12 cellular contexts compared by ENCODE assay signal in the genomic region with DNA sequence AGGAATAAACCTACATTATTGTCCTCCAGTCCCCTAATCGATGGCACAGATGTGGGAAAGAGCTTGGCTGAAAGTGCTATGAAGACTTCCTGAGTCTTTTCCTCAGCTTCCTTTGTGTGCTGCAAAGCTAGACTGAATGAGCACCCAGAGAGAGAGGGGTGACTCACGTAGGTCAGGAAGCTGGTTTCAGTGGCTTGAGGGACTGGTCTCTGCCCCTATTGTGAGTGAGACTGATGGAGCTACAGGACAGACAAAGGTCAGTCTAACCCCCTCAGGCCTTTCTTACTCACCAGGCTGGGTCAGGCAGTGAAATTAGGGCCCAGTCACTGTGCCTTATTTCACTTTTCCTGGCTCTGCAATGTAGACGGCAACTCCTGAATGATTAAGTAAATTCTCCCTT.
DNase-seq lines count a peak whose midpoint lies in the region; ATAC-seq, FAIRE-seq and TF ChIP-seq lines count a peak whose summit lies in the region.
"Had no signal": no experiment of that assay in that cellular context is flagged by ENCODE, and none has a peak within 500 bp of the region (broad histone marks: within the 10 kb centered on the region; RNA-seq: fewer than 3 reads in every experiment).

No MANE protein-coding gene starts in this region.

- in situ Hi-C loops in K562 (cut with MboI) = no loop called here
- in situ Hi-C loops in KBM-7 (cut with MboI; ENCODE audit: low pct_unique_long_range_greater_than_20kb, low sequenced_read_pairs) = no loop called here

- H3K27me3 Mint-ChIP-seq in activated CD4-positive, alpha-beta T cell treated with anti-CD3 and anti-CD28 coated beads, Interleukin-2, amount 10 ng/mL, durations not matched to agents 24 days and 14 days = peaks cover 10% of the 10 kb centered on the region

- no peaks in the 10 kb centered on the region for H3K9me1 ChIP-seq in K562 (ENCODE audit: control insufficient read depth, insufficient read depth, low read length)

- ATAC-seq in K562 = peak; percentile 42; the same call in 1 of the 3 replicates
- peak; percentile 72 to 92 for ATAC-seq in right cardiac atrium
- ATAC-seq: activated CD8-positive, alpha-beta memory T cell treated with anti-CD3 and anti-CD28 coated beads, Interleukin-2, amount 10 ng/mL, durations not matched to agents 7 days and 5 days had no signal

- TF ChIP-seq POLR2A in K562 (conservative IDR thresholded peaks at IDR 0.05) (no peak), adrenal gland (IDR thresholded peaks at IDR 0.05) (no peak), tibial nerve (IDR thresholded peaks at IDR 0.05) (no peak)

- no TSS peak for BruUV-seq in K562 (replicated peaks; lab: Mats Ljungman, UMichigan)

- intact Hi-C loops in activated CD4-positive, alpha-beta T cell treated with anti-CD3 and anti-CD28 coated beads, Interleukin-2, amount 10 ng/mL, durations not matched to agents 24 days and 14 days (cut with micrococcal nuclease) = no loop called here
- intact Hi-C loops in K562 (cut with micrococcal nuclease) (no loop called here), right cardiac atrium (cut with DNase I) (no loop called here), adrenal gland (cut with DNase I) (no loop called here)

- no peaks in the 10 kb centered on the region for H3K79me2 ChIP-seq in K562 (ENCODE audit: control insufficient read depth, insufficient read depth, low read length)

- H3K27ac Mint-ChIP-seq in activated CD4-positive, alpha-beta T cell treated with anti-CD3 and anti-CD28 coated beads, Interleukin-2, amount 10 ng/mL, durations not matched to agents 24 days and 14 days = no peak overlapping the region
- H3K27ac Mint-ChIP-seq: activated CD8-positive, alpha-beta memory T cell treated with anti-CD3 and anti-CD28 coated beads, Interleukin-2, amount 10 ng/mL, durations not matched to agents 7 days and 5 days had no signal

- H3K4me1 ChIP-seq in K562 (replicated peaks in 1 of 2; ENCODE audit: control insufficient read depth in 2 of 2, insufficient read depth in 2 of 2, low read length in 2 of 2) = no peaks in the 10 kb centered on the region
- H3K4me1 ChIP-seq in right cardiac atrium (ENCODE audit: control insufficient read depth, insufficient read depth, low read length) = peaks cover 6% of the 10 kb centered on the region
- H3K4me1 ChIP-seq in adrenal gland (replicated peaks in 1 of 2) = no peaks in the 10 kb centered on the region
- H3K4me1 ChIP-seq in tibial nerve = peaks cover 0 to 8% (median 0%) of the 10 kb centered on the region in 4 donors
- H3K4me1 ChIP-seq: testis had no signal

- H3K4me2 ChIP-seq in K562 (ENCODE audit: insufficient read depth, low read length) = no peak overlapping the region

- TF ChIP-seq EP300 in K562 (IDR thresholded peaks at IDR 0.05; ENCODE audit: low read length) (no peak), tibial nerve (IDR thresholded peaks at IDR 0.05) (no peak)

- TF ChIP-seq CTCF in K562 (IDR thresholded peaks at IDR 0.05 in 2 of 3, conservative IDR thresholded peaks at IDR 0.05 in 1 of 3; ENCODE audit: insufficient read depth in 2 of 3, low read depth in 1 of 3, low read length in 3 of 3) (no peak), adrenal gland (IDR thresholded peaks at IDR 0.05) (no peak), tibial nerve (IDR thresholded peaks at IDR 0.05) (no peak)

- no peaks in the 10 kb centered on the region for H3K36me3 Mint-ChIP-seq in activated CD4-positive, alpha-beta T cell treated with anti-CD3 and anti-CD28 coated beads, Interleukin-2, amount 10 ng/mL, durations not matched to agents 24 days and 14 days (ENCODE audit: low read depth)
- H3K36me3 Mint-ChIP-seq: activated CD8-positive, alpha-beta memory T cell treated with anti-CD3 and anti-CD28 coated beads, Interleukin-2, amount 10 ng/mL, durations not matched to agents 7 days and 5 days had no signal

- no peak for TF ChIP-seq RAD21 in K562 (CRISPR knock-in tag; conservative IDR thresholded peaks at IDR 0.05 in 1 of 2, IDR thresholded peaks at IDR 0.05 in 1 of 2)

- H3K36me3 ChIP-seq in K562 (ENCODE audit: control insufficient read depth, insufficient read depth, low read length) (no peaks in the 10 kb centered on the region), adrenal gland (replicated peaks in 1 of 2) (no peaks in the 10 kb centered on the region), tibial nerve (no peaks in the 10 kb centered on the region)

- H3K4me1 Mint-ChIP-seq in activated CD4-positive, alpha-beta T cell treated with anti-CD3 and anti-CD28 coated beads, Interleukin-2, amount 10 ng/mL, durations not matched to agents 24 days and 14 days = no peaks in the 10 kb centered on the region

- FAIRE-seq in K562 (lab: Jason Lieb, UNC) = no peak

- POLR2A ChIA-PET in K562 (lab: Yijun Ruan, JAX) = interaction anchor here (0.6 to 1.5 kb wide), 3 partner anchors 10 to 325 kb away, joined by 3 to 5 read pairs (median 4); no protein-coding TSS in a partner anchor

- WGBS in K562 (ENCODE audit: insufficient coverage, low coverage, missing lambda C conversion rate) = 12% methylated on average over 3 of the region's 3 CpGs
- WGBS in right cardiac atrium = 50% methylated on average over 3 of the region's 3 CpGs
- WGBS in adrenal gland, 4 donors = 52 to 60% (median 58%) methylated on average over 3 of the region's 3 CpGs
- 33 to 41% methylated on average over 3 of the region's 3 CpGs for WGBS in tibial nerve, 2 donors

- H2AFZ ChIP-seq in K562 (ENCODE audit: low read depth, low read length) = no peak overlapping the region

- CTCF ChIA-PET in K562 (lab: Yijun Ruan, JAX; ENCODE audit: low intra/inter-chr PET ratio) = no interaction called here

- H3K9me3 Mint-ChIP-seq in activated CD4-positive, alpha-beta T cell treated with anti-CD3 and anti-CD28 coated beads, Interleukin-2, amount 10 ng/mL, durations not matched to agents 24 days and 14 days = no peaks in the 10 kb centered on the region

- H3K4me3 ChIP-seq in K562 = no peak overlapping the region
- H3K4me3 ChIP-seq in right cardiac atrium (ENCODE audit: low read length) = no peak overlapping the region
- no peak overlapping the region for H3K4me3 ChIP-seq in adrenal gland
- H3K4me3 ChIP-seq in tibial nerve = no peak overlapping the region
- H3K4me3 ChIP-seq: testis had no signal

- H3K27ac ChIP-seq in K562 (ENCODE audit: extremely low read depth, low read depth, low read length) (no peak overlapping the region), right cardiac atrium (ENCODE audit: low read length) (no peak overlapping the region), adrenal gland (no peak overlapping the region), tibial nerve (peak overlapping the region in 1 of 4 donors; percentile 43)
- H3K27ac ChIP-seq: testis had no signal

- no peak overlapping the region for H3K9ac ChIP-seq in K562 (ENCODE audit: insufficient read depth in 1 of 2, low read depth in 2 of 2, low read length in 2 of 2)

- no peak overlapping the region for H3K4me3 Mint-ChIP-seq in activated CD4-positive, alpha-beta T cell treated with anti-CD3 and anti-CD28 coated beads, Interleukin-2, amount 10 ng/mL, durations not matched to agents 24 days and 14 days
- H3K4me3 Mint-ChIP-seq: activated CD8-positive, alpha-beta memory T cell treated with anti-CD3 and anti-CD28 coated beads, Interleukin-2, amount 10 ng/mL, durations not matched to agents 7 days and 5 days had no signal

- H4K20me1 ChIP-seq in K562 (replicated peaks; ENCODE audit: control insufficient read depth, insufficient read depth, low read length) = no peaks in the 10 kb centered on the region

- DNase-seq in activated CD4-positive, alpha-beta T cell treated with anti-CD3 and anti-CD28 coated beads, Interleukin-2, amount 10 ng/mL, durations not matched to agents 24 days and 14 days = peak; percentile 41
- no peak for DNase-seq in activated CD4-positive, alpha-beta T cell treated with anti-CD3 and anti-CD28 coated beads for 4 hours
- DNase-seq in K562 (ENCODE audit: extremely low read depth in 1 of 4, low spot score in 3 of 4) (no peak), right cardiac atrium (no peak), adrenal gland (no peak), tibial nerve (ENCODE audit: low spot score in 2 of 2) (no peak), KBM-7 (no peak)
- DNase-seq in central memory CD4-positive, alpha-beta T cell = no peak
- DNase-seq: ACHN; activated CD8-positive, alpha-beta memory T cell treated with anti-CD3 and anti-CD28 coated beads, Interleukin-2, amount 10 ng/mL, durations not matched to agents 7 days and 5 days; NCI-H524; testis had no signal

- no peaks in the 10 kb centered on the region for H3K9me3 ChIP-seq in K562 (replicated peaks; ENCODE audit: control insufficient read depth, insufficient read depth, low read depth, low read length)
- H3K9me3 ChIP-seq in right cardiac atrium (ENCODE audit: control insufficient read depth, low read length) = no peaks in the 10 kb centered on the region
- no peaks in the 10 kb centered on the region for H3K9me3 ChIP-seq in adrenal gland (replicated peaks in 1 of 3)
- H3K9me3 ChIP-seq in tibial nerve = peaks cover 0 to 25% (median 4%) of the 10 kb centered on the region in 4 donors
- H3K9me3 ChIP-seq: testis had no signal

- H3K27me3 ChIP-seq in K562 (ENCODE audit: control insufficient read depth in 2 of 2, insufficient read depth in 2 of 2, low read length in 2 of 2) (peaks cover 9 to 32% of the 10 kb centered on the region in 2 experiments), right cardiac atrium (ENCODE audit: control insufficient read depth, insufficient read depth) (no peaks in the 10 kb centered on the region), adrenal gland (no peaks in the 10 kb centered on the region), tibial nerve (no peaks in the 10 kb centered on the region)
- H3K27me3 ChIP-seq: testis had no signal

TF ChIP-seq in K562, 482 proteins besides CTCF, POLR2A, EP300 and RAD21 (continues in another document):
- TF ChIP-seq, protein P1, sequence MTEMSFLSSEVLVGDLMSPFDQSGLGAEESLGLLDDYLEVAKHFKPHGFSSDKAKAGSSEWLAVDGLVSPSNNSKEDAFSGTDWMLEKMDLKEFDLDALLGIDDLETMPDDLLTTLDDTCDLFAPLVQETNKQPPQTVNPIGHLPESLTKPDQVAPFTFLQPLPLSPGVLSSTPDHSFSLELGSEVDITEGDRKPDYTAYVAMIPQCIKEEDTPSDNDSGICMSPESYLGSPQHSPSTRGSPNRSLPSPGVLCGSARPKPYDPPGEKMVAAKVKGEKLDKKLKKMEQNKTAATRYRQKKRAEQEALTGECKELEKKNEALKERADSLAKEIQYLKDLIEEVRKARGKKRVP (CRISPR knock-in tag; IDR thresholded peaks at IDR 0.05) = no peak
- no peak for TF ChIP-seq ZNF79 (CRISPR knock-in tag; IDR thresholded peaks at IDR 0.05; ENCODE audit: low read depth)
